22 cellular contexts compared by ENCODE assay signal in the genomic region with DNA sequence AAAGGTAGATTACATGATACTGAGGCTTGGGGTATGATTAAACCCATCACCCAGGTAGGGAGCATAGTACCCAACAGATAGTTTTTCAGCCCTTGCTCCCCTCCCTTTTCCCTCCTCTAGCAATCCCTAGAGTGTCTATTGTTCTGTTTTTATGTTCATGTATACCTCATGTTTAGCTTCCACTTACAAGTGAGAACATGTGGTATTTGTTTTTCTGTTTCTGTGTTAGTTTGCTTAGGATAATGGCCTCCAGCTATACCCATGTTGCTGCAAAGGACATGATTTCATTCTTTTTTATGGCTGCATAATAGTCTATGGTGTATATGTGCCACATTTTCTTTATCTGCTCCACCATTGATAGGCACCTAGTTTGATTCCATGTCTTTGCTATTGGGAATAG.
DNase-seq lines count a peak whose midpoint lies in the region; ATAC-seq and TF ChIP-seq lines count a peak whose summit lies in the region.
"Had no signal": no experiment of that assay in that cellular context is flagged by ENCODE, and none has a peak within 500 bp of the region (broad histone marks: within the 10 kb centered on the region; RNA-seq: fewer than 3 reads in every experiment).

No MANE protein-coding gene starts in this region.

- no peak overlapping the region for H3K4me3 Mint-ChIP-seq in stimulated activated naive B cell treated with anti-CD40 and anti-IgM and Interleukin-4, amounts not matched to agents 10 μg/mL and 1 μg/mL and 100 μg/mL, for 72 hours
- H3K4me3 Mint-ChIP-seq: CD14-positive monocyte; CD4-positive, alpha-beta T cell; CD8-positive, alpha-beta memory T cell had no signal

- CTCF ChIA-PET in HEK293 (lab: Yijun Ruan, JAX) = interaction anchor here (0.6 kb wide), 1 partner anchor 81 kb away, joined by 5 read pairs; no protein-coding TSS in a partner anchor

- H3K27me3 Mint-ChIP-seq in stimulated activated naive B cell treated with anti-CD40 and anti-IgM and Interleukin-4, amounts not matched to agents 10 μg/mL and 1 μg/mL and 100 μg/mL, for 72 hours = peaks cover 0 to 8% of the 10 kb centered on the region in 2 donors

- TF ChIP-seq CTCF in HEK293 (tag by site-specific recombination; IDR thresholded peaks at IDR 0.05) (no peak), ascending aorta (IDR thresholded peaks at IDR 0.05) (no peak), right atrium auricular region (IDR thresholded peaks at IDR 0.05) (no peak)

- H3K27ac ChIP-seq in HEK293 (ENCODE audit: extremely low read depth, low read depth, low read length) (no peak overlapping the region), ascending aorta (peak overlapping the region; percentile 24 to 31), right atrium auricular region (no peak overlapping the region)
- H3K27ac ChIP-seq: 22Rv1; BLaER1 treated with 17β-estradiol and CSF1 and Interleukin-3, amounts not matched to agents 10 nM and 100 nM; GM23248 had no signal

- intact Hi-C loops in ascending aorta (cut with DNase I) = no loop called here

- POLR2A ChIA-PET in HEK293 (lab: Yijun Ruan, JAX) = no interaction called here

- ATAC-seq in stimulated activated naive B cell treated with anti-CD40 and anti-IgM and Interleukin-4, amounts not matched to agents 10 μg/mL and 1 μg/mL and 100 μg/mL, for 72 hours (replicated peaks) = no peak
- ATAC-seq: GM12878 had no signal

- H3K36me3 ChIP-seq in HEK293 (ENCODE audit: control insufficient read depth in 2 of 2, insufficient read depth in 1 of 2, low read length in 2 of 2) (no peaks in the 10 kb centered on the region), ascending aorta (peaks cover 0 to 9% of the 10 kb centered on the region in 2 donors), right atrium auricular region (no peaks in the 10 kb centered on the region)
- H3K36me3 ChIP-seq: BE2C had no signal

- H3K27me3 ChIP-seq in ascending aorta (no peaks in the 10 kb centered on the region), right atrium auricular region (no peaks in the 10 kb centered on the region)
- H3K27me3 ChIP-seq: BE2C; BLaER1 treated with 17β-estradiol and CSF1 and Interleukin-3, amounts not matched to agents 10 nM and 100 nM had no signal

- no peaks in the 10 kb centered on the region for H3K4me1 Mint-ChIP-seq in stimulated activated naive B cell treated with anti-CD40 and anti-IgM and Interleukin-4, amounts not matched to agents 10 μg/mL and 1 μg/mL and 100 μg/mL, for 72 hours
- H3K4me1 Mint-ChIP-seq: CD14-positive monocyte; CD8-positive, alpha-beta memory T cell had no signal

- DNase-seq in DMS153 (lab: John Stamatoyannopoulos, UW) (peak; percentile 45), DMS153 treated with DMSO at 0.1 percent for 48 hours (lab: John Stamatoyannopoulos, UW; ENCODE audit: unreplicated experiment) (no peak), ascending aorta (ENCODE audit: low spot score in 2 of 2) (no peak), islet precursor cell (peak; percentile 3), right atrium auricular region (ENCODE audit: low spot score) (no peak)
- DNase-seq in stimulated activated naive B cell treated with anti-CD40 and anti-IgM and Interleukin-4, amounts not matched to agents 10 μg/mL and 1 μg/mL and 100 μg/mL, for 72 hours = no peak
- no peak for DNase-seq in stimulated activated naive CD4-positive, alpha-beta T cell treated with Interleukin-2 at 50 U/mL for 16 hours (lab: John Stamatoyannopoulos, UW)
- DNase-seq: ACHN; AML-193; BE2C; CD4-positive, alpha-beta T cell; CD8-positive, alpha-beta memory T cell; DMS 273 treated with DMSO at 0.1 percent for 48 hours; DND-41; GM23248; H7; HCEC 1CT had no signal

- H3K4me3 ChIP-seq in HEK293 (ENCODE audit: low read depth, low read length) (no peak overlapping the region), ascending aorta (no peak overlapping the region), right atrium auricular region (no peak overlapping the region)
- H3K4me3 ChIP-seq: BLaER1 treated with 17β-estradiol and CSF1 and Interleukin-3, amounts not matched to agents 10 nM and 100 nM; GM12878; GM23248 had no signal

- no peak overlapping the region for H3K27ac Mint-ChIP-seq in stimulated activated naive B cell treated with anti-CD40 and anti-IgM and Interleukin-4, amounts not matched to agents 10 μg/mL and 1 μg/mL and 100 μg/mL, for 72 hours
- H3K27ac Mint-ChIP-seq: CD4-positive, alpha-beta T cell; CD8-positive, alpha-beta memory T cell had no signal

- no peaks in the 10 kb centered on the region for H3K9me3 Mint-ChIP-seq in stimulated activated naive B cell treated with anti-CD40 and anti-IgM and Interleukin-4, amounts not matched to agents 10 μg/mL and 1 μg/mL and 100 μg/mL, for 72 hours
- H3K9me3 Mint-ChIP-seq: CD14-positive monocyte; CD4-positive, alpha-beta T cell; CD8-positive, alpha-beta memory T cell had no signal

- H3K4me1 ChIP-seq in HEK293 (ENCODE audit: control insufficient read depth, insufficient read depth, low read length) (no peaks in the 10 kb centered on the region), ascending aorta (peaks cover 4 to 14% of the 10 kb centered on the region in 2 donors), right atrium auricular region (peaks cover 0 to 10% of the 10 kb centered on the region in 2 donors)

- H3K36me3 Mint-ChIP-seq in stimulated activated naive B cell treated with anti-CD40 and anti-IgM and Interleukin-4, amounts not matched to agents 10 μg/mL and 1 μg/mL and 100 μg/mL, for 72 hours = no peaks in the 10 kb centered on the region
- H3K36me3 Mint-ChIP-seq: CD14-positive monocyte; CD8-positive, alpha-beta memory T cell had no signal

- H3K9me3 ChIP-seq in HEK293 (ENCODE audit: control insufficient read depth, insufficient read depth, low read depth, low read length) (no peaks in the 10 kb centered on the region), ascending aorta (no peaks in the 10 kb centered on the region), right atrium auricular region (no peaks in the 10 kb centered on the region)
- H3K9me3 ChIP-seq: BE2C; BLaER1 treated with 17β-estradiol and CSF1 and Interleukin-3, amounts not matched to agents 10 nM and 100 nM had no signal

TF ChIP-seq in HEK293, 187 proteins besides CTCF, POLR2A, EP300 and RAD21:
- TF ChIP-seq ZNF596 (tag by site-specific recombination; IDR thresholded peaks at IDR 0.05) (no peak), ZNF146 (tag by site-specific recombination; IDR thresholded peaks at IDR 0.05) (0 out of 2 replicates have a peak, but pooled peaks have one; percentile 22)

Comparison
In these comparisons a context has a peak if more than half of its experiments do, and no peak if none do; other contexts are left out.
1. DNase-seq: peak in DMS153 (single experiment) and islet precursor cell (single experiment); none in DMS153 treated with DMSO at 0.1 percent for 48 hours (single experiment), ascending aorta (0 of 2), stimulated activated naive B cell treated with anti-CD40 and anti-IgM and Interleukin-4, amounts not matched to agents 10 μg/mL and 1 μg/mL and 100 μg/mL, for 72 hours (single experiment), right atrium auricular region (single experiment) and stimulated activated naive CD4-positive, alpha-beta T cell treated with Interleukin-2 at 50 U/mL for 16 hours (single experiment).
2. H3K27ac ChIP-seq: peak in ascending aorta (2 of 2); none in HEK293 (single experiment) and right atrium auricular region (0 of 2).